ENCODE assay signal across 16 cellular contexts in the genomic region with DNA sequence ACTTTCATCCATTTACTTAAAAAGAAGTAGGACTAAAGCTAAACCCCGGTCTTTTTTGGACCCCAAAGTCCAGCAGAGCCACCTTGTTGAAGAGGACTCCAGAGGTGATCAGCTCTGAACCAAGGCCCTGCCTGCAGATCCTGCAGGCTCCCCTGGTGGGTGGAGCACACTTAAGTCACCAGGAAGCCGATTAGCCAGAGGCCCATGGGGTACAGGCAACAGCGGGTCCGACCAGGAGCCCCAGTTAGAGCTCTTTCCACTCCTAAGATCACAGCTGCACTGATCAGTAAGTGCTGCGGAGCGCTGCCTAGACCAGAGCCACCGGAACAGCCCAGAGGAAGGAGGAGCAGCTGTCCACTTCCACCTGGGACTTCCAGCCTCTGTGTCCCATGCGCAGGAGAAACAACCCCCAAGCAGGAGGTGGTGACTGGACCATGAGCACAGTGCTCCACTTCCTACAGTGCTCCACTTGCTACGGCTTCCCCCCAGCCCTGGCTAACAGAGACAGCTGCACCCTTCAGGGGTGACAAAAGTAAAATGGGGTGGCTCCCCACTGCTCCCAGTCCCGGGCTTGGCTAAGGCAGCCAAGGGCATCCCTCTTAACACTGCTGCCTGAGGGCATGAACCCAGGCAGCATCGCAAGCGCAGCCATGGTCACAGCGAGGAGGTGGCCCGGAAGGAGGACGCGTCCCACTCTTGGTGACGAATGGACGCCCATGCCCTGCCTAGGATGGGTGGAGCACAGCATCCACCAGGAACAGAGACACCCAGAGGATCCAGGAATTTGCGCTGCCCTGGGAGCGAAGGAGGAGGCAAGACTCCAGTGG. TPM values are rescaled to one million over a fixed set of nuclear protein-coding genes. Genes with fewer than 3 reads are reported as not detected.
DNase-seq lines count a peak whose midpoint lies in the region; ATAC-seq and TF ChIP-seq lines count a peak whose summit lies in the region.
"Had no signal": no experiment of that assay in that cellular context is flagged by ENCODE, and none has a peak within 500 bp of the region (broad histone marks: within the 10 kb centered on the region; RNA-seq: fewer than 3 reads in every experiment).

No MANE protein-coding gene starts in this region.

- no peaks in the 10 kb centered on the region for H3K27me3 Mint-ChIP-seq in osteocyte (ENCODE audit: unreplicated experiment)
- H3K27me3 Mint-ChIP-seq: CD4-positive, CD25-positive, alpha-beta regulatory T cell had no signal

- TF ChIP-seq POLR2A in transverse colon (IDR thresholded peaks at IDR 0.05), result no peak

- no peak overlapping the region for H3K4me3 Mint-ChIP-seq in osteocyte (ENCODE audit: unreplicated experiment)
- H3K4me3 Mint-ChIP-seq: CD4-positive, CD25-positive, alpha-beta regulatory T cell had no signal

- peaks cover 26% of the 10 kb centered on the region for H3K4me1 Mint-ChIP-seq in osteocyte (ENCODE audit: unreplicated experiment)
- H3K4me1 Mint-ChIP-seq: CD4-positive, CD25-positive, alpha-beta regulatory T cell had no signal

- WGBS in transverse colon (ENCODE audit: low coverage in 1 of 2), 2 donors, result 93 to 100% methylated on average over 1 to 18 of the region's 20 CpGs

- H3K27me3 ChIP-seq in transverse colon, result no peaks in the 10 kb centered on the region

- no peaks in the 10 kb centered on the region for H3K9me3 Mint-ChIP-seq in osteocyte (ENCODE audit: unreplicated experiment)
- H3K9me3 Mint-ChIP-seq: CD4-positive, CD25-positive, alpha-beta regulatory T cell had no signal

- no peak overlapping the region for H3K27ac Mint-ChIP-seq in osteocyte (ENCODE audit: unreplicated experiment)
- H3K27ac Mint-ChIP-seq: CD4-positive, CD25-positive, alpha-beta regulatory T cell had no signal

- H3K4me1 ChIP-seq in transverse colon, result no peaks in the 10 kb centered on the region

- H3K36me3 Mint-ChIP-seq in osteocyte (ENCODE audit: unreplicated experiment), result peaks cover 18% of the 10 kb centered on the region

- TF ChIP-seq CTCF in osteocyte (IDR thresholded peaks at IDR 0.05) (no peak), transverse colon (IDR thresholded peaks at IDR 0.05) (no peak)

- H3K9me3 ChIP-seq in transverse colon, result no peaks in the 10 kb centered on the region

- no peak overlapping the region for H3K4me3 ChIP-seq in transverse colon
- H3K4me3 ChIP-seq: PC-9 had no signal

- ATAC-seq in left cardiac atrium (no peak), HG02763 (IDR thresholded peaks at IDR 0.05; ENCODE audit: unreplicated experiment) (no peak), HG03039 (IDR thresholded peaks at IDR 0.05; ENCODE audit: unreplicated experiment) (no peak)
- ATAC-seq: HCT116 had no signal

- intact Hi-C loops in cardiac septum (cut with DNase I) (no loop called here), left cardiac atrium (cut with DNase I) (no loop called here), transverse colon (cut with DNase I; ENCODE audit: low total_unique reads) (no loop called here)

- in situ Hi-C loops in transverse colon (cut with MboI; ENCODE audit: low pct_ligation_motif_present in 1 of 4, low pct_unique_long_range_greater_than_20kb in 1 of 4, low sequenced_read_pairs in 3 of 4), result loop anchor here in 1 of 4 donors (25.0 kb wide), 1 partner anchor 422 kb away; no protein-coding TSS in a partner anchor

- DNase-seq in cardiac septum (ENCODE audit: low spot score) (peak; percentile 22), left cardiac atrium (no peak), osteocyte (ENCODE audit: extremely low spot score, unreplicated experiment) (peak; percentile 76), transverse colon (no peak)
- DNase-seq: CD4-positive, CD25-positive, alpha-beta regulatory T cell; DMS53; NCI-H1092 treated with DMSO at 0.1 percent for 48 hours; NCI-H187; NCI-H69; PC-9 had no signal

- no peaks in the 10 kb centered on the region for H3K36me3 ChIP-seq in transverse colon

- H3K27ac ChIP-seq in cingulate gyrus (ENCODE audit: low read depth, low read length) (peak overlapping the region; percentile 32), transverse colon (no peak overlapping the region)
- H3K27ac ChIP-seq: HL-60, KMS-11, PC-9 had no signal

- TF ChIP-seq EP300 in transverse colon (IDR thresholded peaks at IDR 0.05; ENCODE audit: low read depth), result no peak

RNA-seq across cellular contexts. Expression of a gene that starts 58.0 kb away (rescaled TPM):
- total RNA-seq in cardiac septum (6.6 TPM), left cardiac atrium (1 to 10 TPM; 5.1 to 7.3 TPM), osteocyte (11.1 and 12.8 TPM in 2 replicates), transverse colon (10 to 100 TPM in 2 of 4 donors, 1 to 10 TPM in 2; 6.7 to 19.9 (median 10.5) TPM)

Comparison
In these comparisons a context has a peak if more than half of its experiments do, and no peak if none do; other contexts are left out.
1. DNase-seq: peak in cardiac septum (single experiment) and osteocyte (single experiment); none in left cardiac atrium (single experiment) and transverse colon (single experiment).